ENCODE assay signal across 25 cellular contexts in genomic region chr17:76095943-76096342, GRCh38. TPM values are rescaled to one million over a fixed set of nuclear protein-coding genes. Genes with fewer than 3 reads are reported as not detected.
"Had no signal": no experiment of that assay in that cellular context is flagged by ENCODE, and none has a peak within 500 bp of the region (broad histone marks: within the 10 kb centered on the region; RNA-seq: fewer than 3 reads in every experiment).

No MANE protein-coding gene starts in this region.

- H3K79me2 ChIP-seq: hepatocyte had no signal

- DNase-seq: activated CD4-positive, alpha-beta T cell treated with anti-CD3 and anti-CD28 coated beads for 36 hours; activated CD4-positive, CD25-positive, alpha-beta regulatory T cell; activated CD8-positive, alpha-beta memory T cell treated with anti-CD3 and anti-CD28 coated beads, Interleukin-2, amount 10 ng/mL, durations not matched to agents 7 days and 5 days; activated CD8-positive, alpha-beta T cell treated with anti-CD3 and anti-CD28 coated beads, Interleukin-2, amount 10 ng/mL, durations not matched to agents 7 days and 5 days; activated effector memory CD4-positive, alpha-beta T cell treated with Interleukin-2 at 50 U/mL for 16 hours; activated naive CD4-positive, alpha-beta T cell treated with anti-CD3 and anti-CD28 coated beads for 36 hours; amygdala; dermis blood vessel endothelial cell; effector CD8-positive, alpha-beta T cell; erythroblast; islet precursor cell; left ventricle myocardium inferior; mammary epithelial cell; naive B cell; nephron progenitor cell; stimulated activated naive CD4-positive, alpha-beta T cell; T-cell; tibial artery; upper lobe of right lung had no signal

- H3K4me1 ChIP-seq: gastroesophageal sphincter, left ventricle myocardium inferior, right atrium auricular region, suprapubic skin, tibial artery, upper lobe of right lung had no signal

- ATAC-seq: activated CD4-positive, alpha-beta T cell treated with anti-CD3 and anti-CD28 coated beads for 36 hours; activated CD8-positive, alpha-beta memory T cell treated with anti-CD3 and anti-CD28 coated beads, Interleukin-2, amount 10 ng/mL, durations not matched to agents 7 days and 5 days; activated CD8-positive, alpha-beta T cell treated with anti-CD3 and anti-CD28 coated beads, Interleukin-2, amount 10 ng/mL, durations not matched to agents 7 days and 5 days; gastroesophageal sphincter; T-cell; upper lobe of right lung had no signal

- H3K27ac ChIP-seq: gastroesophageal sphincter, hepatocyte, left ventricle myocardium inferior, right atrium auricular region, suprapubic skin, tibial artery, upper lobe of right lung had no signal

- H3K4me2 ChIP-seq: hepatocyte had no signal

- H3K27me3 ChIP-seq: gastroesophageal sphincter, hepatocyte, right atrium auricular region, suprapubic skin, tibial artery, upper lobe of right lung had no signal

- H3K9me3 ChIP-seq: gastroesophageal sphincter, left ventricle myocardium inferior, right atrium auricular region, suprapubic skin, tibial artery, upper lobe of right lung had no signal

- H3K4me3 ChIP-seq: gastroesophageal sphincter, hepatocyte, left ventricle myocardium inferior, right atrium auricular region, suprapubic skin, tibial artery, upper lobe of right lung had no signal

- H2AFZ ChIP-seq: hepatocyte had no signal

RNA-seq across cellular contexts. Expression of gene ZACN, which starts 17.0 kb away (rescaled TPM):
- total RNA-seq: dermis blood vessel endothelial cell, gastroesophageal sphincter, hepatocyte, left ventricle myocardium inferior, mammary epithelial cell, pulmonary artery endothelial cell, right atrium auricular region, suprapubic skin, upper lobe of right lung had no signal
- polyA plus RNA-seq: mammary epithelial cell had no signal

RNA-seq across cellular contexts. Expression of gene GALR2, which starts 21.4 kb away (rescaled TPM):
- total RNA-seq: dermis blood vessel endothelial cell, gastroesophageal sphincter, hepatocyte, left ventricle myocardium inferior, mammary epithelial cell, mesothelial cell of epicardium, pulmonary artery endothelial cell, right atrium auricular region, upper lobe of right lung had no signal

RNA-seq across cellular contexts. Expression of gene FOXJ1, which starts 45.1 kb away (rescaled TPM):
- total RNA-seq: dermis blood vessel endothelial cell, gastroesophageal sphincter, left ventricle myocardium inferior, mammary epithelial cell, pulmonary artery endothelial cell, right atrium auricular region had no signal
- polyA plus RNA-seq: mammary epithelial cell had no signal
